ENCODE assay signal across 2 cellular contexts in genomic region chr11:69119170-69119569, GRCh38.
TF ChIP-seq lines count a peak whose summit lies in the region.

No MANE protein-coding gene starts in this region.

TF ChIP-seq in A549, 52 proteins besides CTCF, POLR2A, EP300 and RAD21 (continued from another document):
- TF ChIP-seq TP53 (CRISPR knock-in tag; IDR thresholded peaks at IDR 0.05) (no peak), RFX5 (IDR thresholded peaks at IDR 0.05) (no peak), FOXS1 (CRISPR knock-in tag; IDR thresholded peaks at IDR 0.05) (no peak), PHF8 (IDR thresholded peaks at IDR 0.05; ENCODE audit: borderline replicate concordance, low read depth) (no peak), ZNF302 (CRISPR knock-in tag; IDR thresholded peaks at IDR 0.05) (no peak), HMGXB4 (CRISPR knock-in tag; IDR thresholded peaks at IDR 0.05; ENCODE audit: borderline replicate concordance) (no peak), NFE2L2 (conservative IDR thresholded peaks at IDR 0.05; ENCODE audit: low read length) (no peak), EHF (CRISPR knock-in tag; IDR thresholded peaks at IDR 0.05) (no peak), MYC (IDR thresholded peaks at IDR 0.05; ENCODE audit: borderline replicate concordance, low read length) (no peak)
- TF ChIP-seq, protein P1, sequence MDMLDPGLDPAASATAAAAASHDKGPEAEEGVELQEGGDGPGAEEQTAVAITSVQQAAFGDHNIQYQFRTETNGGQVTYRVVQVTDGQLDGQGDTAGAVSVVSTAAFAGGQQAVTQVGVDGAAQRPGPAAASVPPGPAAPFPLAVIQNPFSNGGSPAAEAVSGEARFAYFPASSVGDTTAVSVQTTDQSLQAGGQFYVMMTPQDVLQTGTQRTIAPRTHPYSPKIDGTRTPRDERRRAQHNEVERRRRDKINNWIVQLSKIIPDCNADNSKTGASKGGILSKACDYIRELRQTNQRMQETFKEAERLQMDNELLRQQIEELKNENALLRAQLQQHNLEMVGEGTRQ (IDR thresholded peaks at IDR 0.05): no peak
- TF ChIP-seq, protein P2, sequence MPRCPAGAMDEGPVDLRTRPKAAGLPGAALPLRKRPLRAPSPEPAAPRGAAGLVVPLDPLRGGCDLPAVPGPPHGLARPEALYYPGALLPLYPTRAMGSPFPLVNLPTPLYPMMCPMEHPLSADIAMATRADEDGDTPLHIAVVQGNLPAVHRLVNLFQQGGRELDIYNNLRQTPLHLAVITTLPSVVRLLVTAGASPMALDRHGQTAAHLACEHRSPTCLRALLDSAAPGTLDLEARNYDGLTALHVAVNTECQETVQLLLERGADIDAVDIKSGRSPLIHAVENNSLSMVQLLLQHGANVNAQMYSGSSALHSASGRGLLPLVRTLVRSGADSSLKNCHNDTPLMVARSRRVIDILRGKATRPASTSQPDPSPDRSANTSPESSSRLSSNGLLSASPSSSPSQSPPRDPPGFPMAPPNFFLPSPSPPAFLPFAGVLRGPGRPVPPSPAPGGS (IDR thresholded peaks at IDR 0.05): no peak
- TF ChIP-seq, protein P3, sequence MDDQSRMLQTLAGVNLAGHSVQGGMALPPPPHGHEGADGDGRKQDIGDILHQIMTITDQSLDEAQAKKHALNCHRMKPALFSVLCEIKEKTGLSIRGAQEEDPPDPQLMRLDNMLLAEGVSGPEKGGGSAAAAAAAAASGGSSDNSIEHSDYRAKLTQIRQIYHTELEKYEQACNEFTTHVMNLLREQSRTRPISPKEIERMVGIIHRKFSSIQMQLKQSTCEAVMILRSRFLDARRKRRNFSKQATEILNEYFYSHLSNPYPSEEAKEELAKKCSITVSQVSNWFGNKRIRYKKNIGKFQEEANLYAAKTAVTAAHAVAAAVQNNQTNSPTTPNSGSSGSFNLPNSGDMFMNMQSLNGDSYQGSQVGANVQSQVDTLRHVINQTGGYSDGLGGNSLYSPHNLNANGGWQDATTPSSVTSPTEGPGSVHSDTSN (IDR thresholded peaks at IDR 0.05): no peak

TF ChIP-seq in WTC11, 78 proteins besides CTCF, POLR2A, EP300 and RAD21 (continued from another document):
- TF ChIP-seq, protein P4, sequence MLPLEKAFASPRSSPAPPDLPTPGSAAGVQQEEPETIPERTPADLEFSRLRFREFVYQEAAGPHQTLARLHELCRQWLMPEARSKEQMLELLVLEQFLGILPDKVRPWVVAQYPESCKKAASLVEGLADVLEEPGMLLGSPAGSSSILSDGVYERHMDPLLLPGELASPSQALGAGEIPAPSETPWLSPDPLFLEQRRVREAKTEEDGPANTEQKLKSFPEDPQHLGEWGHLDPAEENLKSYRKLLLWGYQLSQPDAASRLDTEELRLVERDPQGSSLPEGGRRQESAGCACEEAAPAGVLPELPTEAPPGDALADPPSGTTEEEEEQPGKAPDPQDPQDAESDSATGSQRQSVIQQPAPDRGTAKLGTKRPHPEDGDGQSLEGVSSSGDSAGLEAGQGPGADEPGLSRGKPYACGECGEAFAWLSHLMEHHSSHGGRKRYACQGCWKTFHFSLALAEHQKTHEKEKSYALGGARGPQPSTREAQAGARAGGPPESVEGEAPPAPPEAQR (CRISPR knock-in tag; IDR thresholded peaks at IDR 0.05): no peak
- TF ChIP-seq, protein P5, sequence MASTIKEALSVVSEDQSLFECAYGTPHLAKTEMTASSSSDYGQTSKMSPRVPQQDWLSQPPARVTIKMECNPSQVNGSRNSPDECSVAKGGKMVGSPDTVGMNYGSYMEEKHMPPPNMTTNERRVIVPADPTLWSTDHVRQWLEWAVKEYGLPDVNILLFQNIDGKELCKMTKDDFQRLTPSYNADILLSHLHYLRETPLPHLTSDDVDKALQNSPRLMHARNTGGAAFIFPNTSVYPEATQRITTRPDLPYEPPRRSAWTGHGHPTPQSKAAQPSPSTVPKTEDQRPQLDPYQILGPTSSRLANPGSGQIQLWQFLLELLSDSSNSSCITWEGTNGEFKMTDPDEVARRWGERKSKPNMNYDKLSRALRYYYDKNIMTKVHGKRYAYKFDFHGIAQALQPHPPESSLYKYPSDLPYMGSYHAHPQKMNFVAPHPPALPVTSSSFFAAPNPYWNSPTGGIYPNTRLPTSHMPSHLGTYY (CRISPR knock-in tag; IDR thresholded peaks at IDR 0.05): no peak
- TF ChIP-seq FOXJ3 (CRISPR knock-in tag; IDR thresholded peaks at IDR 0.05; ENCODE audit: borderline replicate concordance): no peak
- TF ChIP-seq CBFB (CRISPR knock-in tag; IDR thresholded peaks at IDR 0.05; ENCODE audit: low read depth): no peak
